In the genomic region with DNA sequence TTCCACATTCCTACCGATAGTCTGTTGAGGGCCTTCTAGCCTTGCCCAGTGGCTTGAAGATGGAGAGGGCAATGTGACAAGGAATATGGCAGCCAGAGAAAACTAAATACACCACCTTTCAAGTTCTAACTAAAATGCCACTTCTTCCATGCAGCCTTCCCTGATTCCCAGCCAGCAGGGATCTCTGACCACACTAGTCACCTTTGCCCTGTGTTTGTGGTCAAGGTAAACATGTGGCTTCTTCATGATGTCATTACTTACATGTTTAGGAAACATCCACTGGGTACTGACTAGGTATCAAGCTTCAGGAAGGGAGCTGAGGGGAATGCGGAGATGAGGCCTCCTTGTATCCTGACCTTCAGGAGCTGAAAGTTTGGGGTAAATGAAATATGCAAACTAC, we compare ENCODE assay signal across 22 cellular contexts. TPM values are rescaled to one million over a fixed set of nuclear protein-coding genes. Genes with fewer than 3 reads are reported as not detected.
DNase-seq lines count a peak whose midpoint lies in the region; ATAC-seq and TF ChIP-seq lines count a peak whose summit lies in the region.
"Had no signal": no experiment of that assay in that cellular context is flagged by ENCODE, and none has a peak within 500 bp of the region (broad histone marks: within the 10 kb centered on the region; RNA-seq: fewer than 3 reads in every experiment).

No MANE protein-coding gene starts in this region.

- H3K4me1 ChIP-seq in left ventricle myocardium inferior (no peaks in the 10 kb centered on the region), right lobe of liver (no peaks in the 10 kb centered on the region)

- H3K4me3 ChIP-seq in left ventricle myocardium inferior (no peak overlapping the region), right lobe of liver (no peak overlapping the region)
- H3K4me3 ChIP-seq: BLaER1, GM23248 had no signal

- 90% methylated on average over 2 of the region's 2 CpGs for WGBS in right lobe of liver (ENCODE audit: insufficient coverage, low coverage, low lambda C conversion rate, missing lambda C conversion rate)

- H3K27ac ChIP-seq in left ventricle myocardium inferior (replicated peaks) (no peak overlapping the region), right lobe of liver (peak overlapping the region in 1 of 3 donors; percentile 5)
- H3K27ac ChIP-seq: BLaER1, C4-2B, GM23248 had no signal

- H3K27ac Mint-ChIP-seq in stimulated activated memory B cell treated with anti-CD40 and anti-IgM and Interleukin-4, amounts not matched to agents 10 μg/mL and 1 μg/mL and 100 μg/mL, for 72 hours, result peak overlapping the region; percentile 10

- no peaks in the 10 kb centered on the region for H3K4me1 Mint-ChIP-seq in stimulated activated memory B cell treated with anti-CD40 and anti-IgM and Interleukin-4, amounts not matched to agents 10 μg/mL and 1 μg/mL and 100 μg/mL, for 72 hours
- H3K4me1 Mint-ChIP-seq: CD4-positive, CD25-positive, alpha-beta regulatory T cell; CD8-positive, alpha-beta memory T cell had no signal

- intact Hi-C loops in cardiac septum (cut with DNase I) (no loop called here), left ventricle myocardium inferior (cut with micrococcal nuclease) (no loop called here), right lobe of liver (cut with DNase I) (no loop called here)

- H3K4me3 Mint-ChIP-seq in stimulated activated memory B cell treated with anti-CD40 and anti-IgM and Interleukin-4, amounts not matched to agents 10 μg/mL and 1 μg/mL and 100 μg/mL, for 72 hours, result no peak overlapping the region
- H3K4me3 Mint-ChIP-seq: CD8-positive, alpha-beta memory T cell had no signal

- peak; percentile 40 for ATAC-seq in left lobe of liver
- peak; percentile 55 to 67 (median 60) for ATAC-seq in right lobe of liver
- ATAC-seq in stimulated activated memory B cell treated with anti-CD40 and anti-IgM and Interleukin-4, amounts not matched to agents 10 μg/mL and 1 μg/mL and 100 μg/mL, for 72 hours, result no peak
- no peak for ATAC-seq in HG03565 (IDR thresholded peaks at IDR 0.05; ENCODE audit: unreplicated experiment)
- ATAC-seq in GM18511 (IDR thresholded peaks at IDR 0.05; ENCODE audit: unreplicated experiment), result no peak

- no peaks in the 10 kb centered on the region for H3K36me3 ChIP-seq in left ventricle myocardium inferior
- peaks cover 0 to 19% (median 0%) of the 10 kb centered on the region in 4 donors for H3K36me3 ChIP-seq in right lobe of liver

- no peaks in the 10 kb centered on the region for H3K27me3 Mint-ChIP-seq in stimulated activated memory B cell treated with anti-CD40 and anti-IgM and Interleukin-4, amounts not matched to agents 10 μg/mL and 1 μg/mL and 100 μg/mL, for 72 hours
- H3K27me3 Mint-ChIP-seq: CD4-positive, CD25-positive, alpha-beta regulatory T cell; CD8-positive, alpha-beta memory T cell had no signal

- DNase-seq in cardiac septum (ENCODE audit: low spot score) (peak; percentile 35), left ventricle myocardium inferior (no peak), left lobe of liver (ENCODE audit: low spot score) (no peak), right lobe of liver (no peak)
- no peak for DNase-seq in activated CD4-positive, alpha-beta T cell treated with anti-CD3 and anti-CD28 coated beads for 4 hours
- DNase-seq: 8988T; CD4-positive, CD25-positive, alpha-beta regulatory T cell; CD8-positive, alpha-beta memory T cell; DMS 273 treated with DMSO at 0.1 percent for 48 hours; DMS79 treated with DMSO at 0.1 percent for 48 hours; GF-D8; GM23248; H7; HCEC 1CT had no signal

- no peak for TF ChIP-seq CTCF in left ventricle myocardium inferior (IDR thresholded peaks at IDR 0.05; ENCODE audit: borderline replicate concordance)
- no peak for TF ChIP-seq CTCF in right lobe of liver (IDR thresholded peaks at IDR 0.05)

- H3K27me3 ChIP-seq in left ventricle myocardium inferior (ENCODE audit: low read depth), result peaks cover 12% of the 10 kb centered on the region
- no peaks in the 10 kb centered on the region for H3K27me3 ChIP-seq in right lobe of liver
- H3K27me3 ChIP-seq: BLaER1 had no signal

- TF ChIP-seq POLR2A in right lobe of liver (IDR thresholded peaks at IDR 0.05), result no peak

- H3K36me3 Mint-ChIP-seq in stimulated activated memory B cell treated with anti-CD40 and anti-IgM and Interleukin-4, amounts not matched to agents 10 μg/mL and 1 μg/mL and 100 μg/mL, for 72 hours, result peaks cover 70% of the 10 kb centered on the region

- H3K9me3 Mint-ChIP-seq in stimulated activated memory B cell treated with anti-CD40 and anti-IgM and Interleukin-4, amounts not matched to agents 10 μg/mL and 1 μg/mL and 100 μg/mL, for 72 hours, result no peaks in the 10 kb centered on the region
- H3K9me3 Mint-ChIP-seq: CD4-positive, CD25-positive, alpha-beta regulatory T cell; CD8-positive, alpha-beta memory T cell had no signal

- H3K9me3 ChIP-seq in left ventricle myocardium inferior (replicated peaks), result no peaks in the 10 kb centered on the region
- H3K9me3 ChIP-seq in right lobe of liver, result no peaks in the 10 kb centered on the region
- H3K9me3 ChIP-seq: BLaER1 had no signal

RNA-seq across cellular contexts. Expression of a gene that starts 21.6 kb away (rescaled TPM):
- total RNA-seq in cardiac septum (2.3 TPM), left ventricle myocardium inferior (2.0 TPM), left lobe of liver (4.5 TPM), right lobe of liver (1 to 10 TPM; 3.4 to 8.3 (median 4.0) TPM)
- total RNA-seq: GM23248 had no signal

RNA-seq across cellular contexts. Expression of a gene that starts 22.6 kb away (rescaled TPM):
- total RNA-seq in cardiac septum, result 0.35 TPM
- total RNA-seq in left ventricle myocardium inferior, result 0.14 TPM
- total RNA-seq in left lobe of liver, result 2.9 TPM
- total RNA-seq in right lobe of liver, result 1 to 10 TPM; 1.8 to 4.5 (median 2.8) TPM
- total RNA-seq: CD4-positive, CD25-positive, alpha-beta regulatory T cell; CD8-positive, alpha-beta memory T cell; Daoy; G401; GM23248 had no signal

RNA-seq across cellular contexts. Expression of a gene that starts 53.6 kb away (rescaled TPM):
- total RNA-seq in cardiac septum (249 TPM), left ventricle myocardium inferior (440 TPM), left lobe of liver (0.08 TPM), right lobe of liver (under 1 TPM; 0.04 to 0.37 (median 0.13) TPM)
- total RNA-seq: A673; CD4-positive, CD25-positive, alpha-beta regulatory T cell; CD8-positive, alpha-beta memory T cell had no signal

Comparison
In these comparisons a context has a peak if more than half of its experiments do, and no peak if none do; other contexts are left out.
1. ATAC-seq: peak in left lobe of liver (single experiment) and right lobe of liver (4 of 4); none in stimulated activated memory B cell treated with anti-CD40 and anti-IgM and Interleukin-4, amounts not matched to agents 10 μg/mL and 1 μg/mL and 100 μg/mL, for 72 hours (single experiment), HG03565 (single experiment) and GM18511 (single experiment).
2. RNA of a gene that starts 53.6 kb away (total RNA-seq): 440 TPM in left ventricle myocardium inferior (single experiment) and 249 TPM in cardiac septum (single experiment); 0.04 to 0.37 TPM in right lobe of liver and 0.08 TPM in left lobe of liver (single experiment); every median in the first group is over 100 times any median in the second.